Comparison of ENCODE assay signal across 12 cellular contexts in genomic region chr6:45533394-45533793, GRCh38.
DNase-seq lines count a peak whose midpoint lies in the region; ATAC-seq and TF ChIP-seq lines count a peak whose summit lies in the region.
"Had no signal": no experiment of that assay in that cellular context is flagged by ENCODE, and none has a peak within 500 bp of the region (broad histone marks: within the 10 kb centered on the region; RNA-seq: fewer than 3 reads in every experiment).

No MANE protein-coding gene starts in this region.

- H3K4me2 ChIP-seq in smooth muscle cell = no peak overlapping the region

- H3K9me3 ChIP-seq in lower lobe of right lung (no peaks in the 10 kb centered on the region), smooth muscle cell (replicated peaks; ENCODE audit: low read depth) (no peaks in the 10 kb centered on the region)
- H3K9me3 ChIP-seq in CD4-positive, alpha-beta memory T cell (ENCODE audit: control insufficient read depth in 1 of 2, low read length in 2 of 2) = no peaks in the 10 kb centered on the region

- no peak overlapping the region for H3K4me3 Mint-ChIP-seq in CD4-positive, alpha-beta memory T cell
- H3K4me3 Mint-ChIP-seq: stimulated activated naive CD8-positive, alpha-beta T cell treated with anti-CD3 and anti-CD28 coated beads, Interleukin-15, amount 100 ng/mL, for 72 hours had no signal

- DNase-seq in RPMI7951 (ENCODE audit: low read depth) = peak; percentile 31
- DNase-seq in choroid plexus epithelial cell (ENCODE audit: low read depth) = no peak
- no peak for DNase-seq in lower lobe of right lung
- no peak for DNase-seq in smooth muscle cell (lab: John Stamatoyannopoulos, UW; ENCODE audit: unreplicated experiment)
- DNase-seq in AG08395 (ENCODE audit: low spot score) = no peak
- DNase-seq in CD4-positive, alpha-beta memory T cell = no peak
- DNase-seq in Kasumi-1 (lab: John Stamatoyannopoulos, UW) = no peak
- DNase-seq: activated CD4-positive, alpha-beta T cell treated with anti-CD3 and anti-CD28 coated beads for 1 hour; aorta; NCI-H2171 treated with DMSO at 0.1 percent for 48 hours; stimulated activated naive CD8-positive, alpha-beta T cell treated with anti-CD3 and anti-CD28 coated beads, Interleukin-15, amount 100 ng/mL, for 72 hours had no signal

- H3K27me3 ChIP-seq in lower lobe of right lung (ENCODE audit: low read depth) (no peaks in the 10 kb centered on the region), smooth muscle cell (ENCODE audit: low read depth) (no peaks in the 10 kb centered on the region)
- H3K27me3 ChIP-seq in CD4-positive, alpha-beta memory T cell (ENCODE audit: insufficient read depth, low read length) = no peaks in the 10 kb centered on the region

- no peaks in the 10 kb centered on the region for H3K9me3 Mint-ChIP-seq in CD4-positive, alpha-beta memory T cell
- H3K9me3 Mint-ChIP-seq: stimulated activated naive CD8-positive, alpha-beta T cell treated with anti-CD3 and anti-CD28 coated beads, Interleukin-15, amount 100 ng/mL, for 72 hours had no signal

- WGBS in smooth muscle cell (ENCODE audit: low lambda C conversion rate) = 71% methylated on average over 4 of the region's 4 CpGs

- POLR2A ChIA-PET in CD4-positive, alpha-beta memory T cell (lab: Charles Lee; ENCODE audit: partially characterized antibody) = no interaction called here

- no peak overlapping the region for H2AFZ ChIP-seq in smooth muscle cell (ENCODE audit: low read depth)

- CTCF ChIA-PET in CD4-positive, alpha-beta memory T cell (lab: Charles Lee; ENCODE audit: partially characterized antibody) = no interaction called here

- no peaks in the 10 kb centered on the region for H3K4me1 ChIP-seq in lower lobe of right lung
- H3K4me1 ChIP-seq in smooth muscle cell (ENCODE audit: low read depth) = no peaks in the 10 kb centered on the region
- H3K4me1 ChIP-seq in CD4-positive, alpha-beta memory T cell (ENCODE audit: insufficient read depth, low read length) = no peaks in the 10 kb centered on the region

- intact Hi-C loops in lower lobe of right lung (cut with DNase I) = no loop called here
- intact Hi-C loops in CD4-positive, alpha-beta memory T cell (cut with micrococcal nuclease) = no loop called here

- H4K20me1 ChIP-seq in smooth muscle cell (ENCODE audit: low read depth) = no peaks in the 10 kb centered on the region

- H3K27ac ChIP-seq in lower lobe of right lung (peak overlapping the region; percentile 7), smooth muscle cell (ENCODE audit: low read depth) (no peak overlapping the region)
- no peak overlapping the region for H3K27ac ChIP-seq in CD4-positive, alpha-beta memory T cell (ENCODE audit: low read depth, low read length)

- H3K36me3 ChIP-seq in lower lobe of right lung (no peaks in the 10 kb centered on the region), smooth muscle cell (ENCODE audit: low read depth) (peaks cover 3% of the 10 kb centered on the region)
- no peaks in the 10 kb centered on the region for H3K36me3 ChIP-seq in CD4-positive, alpha-beta memory T cell (ENCODE audit: insufficient read depth, low read length)

- H3K27ac Mint-ChIP-seq in CD4-positive, alpha-beta memory T cell = peak overlapping the region in 1 of 7 donors; percentile 68
- H3K27ac Mint-ChIP-seq: stimulated activated naive CD8-positive, alpha-beta T cell treated with anti-CD3 and anti-CD28 coated beads, Interleukin-15, amount 100 ng/mL, for 72 hours had no signal

- H3K4me3 ChIP-seq in choroid plexus epithelial cell (ENCODE audit: low read depth, low read length) (peak overlapping the region; percentile 3), lower lobe of right lung (peak overlapping the region; percentile 35), smooth muscle cell (peak overlapping the region; percentile 25)
- no peak overlapping the region for H3K4me3 ChIP-seq in CD4-positive, alpha-beta memory T cell (ENCODE audit: low read length in 2 of 2)

- peaks cover 34 to 58% of the 10 kb centered on the region in 2 donors for H3K36me3 Mint-ChIP-seq in CD4-positive, alpha-beta memory T cell

- TF ChIP-seq CTCF in choroid plexus epithelial cell (conservative IDR thresholded peaks at IDR 0.05; ENCODE audit: low read depth, low read length) = no peak
- TF ChIP-seq CTCF in lower lobe of right lung (IDR thresholded peaks at IDR 0.05) = no peak
- TF ChIP-seq CTCF in smooth muscle cell (IDR thresholded peaks at IDR 0.05; ENCODE audit: borderline replicate concordance, insufficient read depth, poor library complexity, severe bottlenecking) = no peak

- H3K27me3 Mint-ChIP-seq in CD4-positive, alpha-beta memory T cell = no peaks in the 10 kb centered on the region
- H3K27me3 Mint-ChIP-seq: stimulated activated naive CD8-positive, alpha-beta T cell treated with anti-CD3 and anti-CD28 coated beads, Interleukin-15, amount 100 ng/mL, for 72 hours had no signal

- H3K9ac ChIP-seq in smooth muscle cell (ENCODE audit: low read depth) = no peak overlapping the region

- ATAC-seq in lower lobe of right lung (no peak), GM21619 (IDR thresholded peaks at IDR 0.05; ENCODE audit: unreplicated experiment) (no peak)
- ATAC-seq: stimulated activated naive CD8-positive, alpha-beta T cell treated with anti-CD3 and anti-CD28 coated beads, Interleukin-15, amount 100 ng/mL, for 72 hours had no signal

- H3K4me1 Mint-ChIP-seq in CD4-positive, alpha-beta memory T cell = peaks cover 3 to 36% (median 19%) of the 10 kb centered on the region in 4 donors

- no peaks in the 10 kb centered on the region for H3K79me2 ChIP-seq in smooth muscle cell (ENCODE audit: low read depth)

- peaks cover 2% of the 10 kb centered on the region for H3F3A ChIP-seq in smooth muscle cell (ENCODE audit: low read depth)

Comparison
In these comparisons a context has a peak if more than half of its experiments do, and no peak if none do; other contexts are left out.
1. H3K4me3 ChIP-seq: peak in choroid plexus epithelial cell (single experiment), lower lobe of right lung (single experiment) and smooth muscle cell (single experiment); none in CD4-positive, alpha-beta memory T cell (0 of 2).